ENCODE assay signal across 10 cellular contexts in genomic region chr1:40478276-40478675, GRCh38. TPM values are rescaled to one million over a fixed set of nuclear protein-coding genes. Genes with fewer than 3 reads are reported as not detected.
DNase-seq lines count a peak whose midpoint lies in the region; ATAC-seq and TF ChIP-seq lines count a peak whose summit lies in the region.
"Had no signal": no experiment of that assay in that cellular context is flagged by ENCODE, and none has a peak within 500 bp of the region (broad histone marks: within the 10 kb centered on the region; RNA-seq: fewer than 3 reads in every experiment).

No MANE protein-coding gene starts in this region.

- peaks cover 5 to 42% of the 10 kb centered on the region in 2 experiments for H3K36me3 ChIP-seq in HEK293 (ENCODE audit: control insufficient read depth in 2 of 2, insufficient read depth in 1 of 2, low read length in 2 of 2)
- H3K36me3 ChIP-seq in naive thymus-derived CD4-positive, alpha-beta T cell (ENCODE audit: control insufficient read depth in 2 of 3, insufficient read depth in 3 of 3, low read length in 3 of 3) = peaks cover 0 to 22% (median 0%) of the 10 kb centered on the region in 3 experiments

- no peak for ATAC-seq in central memory CD8-positive, alpha-beta T cell (replicated peaks; ENCODE audit: extremely low read depth, poor library complexity, severe bottlenecking)
- ATAC-seq in naive thymus-derived CD4-positive, alpha-beta T cell = no peak
- no peak for ATAC-seq in GM18868 (IDR thresholded peaks at IDR 0.05; ENCODE audit: unreplicated experiment)

- CTCF ChIA-PET in HEK293 (lab: Yijun Ruan, JAX) = interaction anchor here (1.3 kb wide), 1 partner anchor 39 kb away, joined by 3 read pairs; no protein-coding TSS in a partner anchor
- CTCF ChIA-PET in naive thymus-derived CD4-positive, alpha-beta T cell (lab: Charles Lee) = no interaction called here

- H3K9me3 Mint-ChIP-seq in central memory CD8-positive, alpha-beta T cell = peaks cover 13% of the 10 kb centered on the region
- peaks cover 6 to 92% (median 47%) of the 10 kb centered on the region in 11 donors for H3K9me3 Mint-ChIP-seq in naive thymus-derived CD4-positive, alpha-beta T cell

- peak overlapping the region; percentile 80 for H3K4me3 ChIP-seq in AG09309 (ENCODE audit: control insufficient read depth, low read depth, low read length)
- H3K4me3 ChIP-seq in HEK293 (ENCODE audit: low read depth, low read length) = peak overlapping the region; percentile 55; the same call in 1 of the 2 replicates
- peak overlapping the region; percentile 85 for H3K4me3 ChIP-seq in naive thymus-derived CD4-positive, alpha-beta T cell (ENCODE audit: low read length)

- H3K27ac Mint-ChIP-seq in central memory CD8-positive, alpha-beta T cell (ENCODE audit: low read depth) = peak overlapping the region; percentile 9
- peak overlapping the region; percentile 52 to 93 (median 81) for H3K27ac Mint-ChIP-seq in naive thymus-derived CD4-positive, alpha-beta T cell

- H3K27me3 Mint-ChIP-seq in central memory CD8-positive, alpha-beta T cell = no peaks in the 10 kb centered on the region
- no peaks in the 10 kb centered on the region for H3K27me3 Mint-ChIP-seq in naive thymus-derived CD4-positive, alpha-beta T cell

- no peaks in the 10 kb centered on the region for H3K27me3 ChIP-seq in naive thymus-derived CD4-positive, alpha-beta T cell (ENCODE audit: control insufficient read depth in 2 of 2, insufficient read depth in 2 of 2, low read length in 2 of 2)

- DNase-seq in AG09309 (ENCODE audit: low read depth) (no peak), NCI-H82 (lab: John Stamatoyannopoulos, UW) (no peak), NCI-H748 (lab: John Stamatoyannopoulos, UW; ENCODE audit: unreplicated experiment) (no peak), NCI-H526 (lab: John Stamatoyannopoulos, UW) (no peak)
- DNase-seq in central memory CD8-positive, alpha-beta T cell (ENCODE audit: low spot score in 2 of 2) = no peak
- DNase-seq in naive thymus-derived CD4-positive, alpha-beta T cell = no peak
- DNase-seq: aorta; NK-92 treated with Interleukin-12 subunit alpha and Interleukin-12 subunit beta, amount 100 ng/mL, for 24 hours had no signal

- H3K36me3 Mint-ChIP-seq in central memory CD8-positive, alpha-beta T cell (ENCODE audit: insufficient read depth) = peaks cover 15% of the 10 kb centered on the region
- peaks cover 19 to 65% (median 48%) of the 10 kb centered on the region in 5 donors for H3K36me3 Mint-ChIP-seq in naive thymus-derived CD4-positive, alpha-beta T cell

- TF ChIP-seq CTCF in AG09309 (IDR thresholded peaks at IDR 0.05; ENCODE audit: control insufficient read depth, insufficient read depth, low read depth, low read length, missing control alignments) = no peak
- TF ChIP-seq CTCF in HEK293 (tag by site-specific recombination; IDR thresholded peaks at IDR 0.05) = no peak

- no peaks in the 10 kb centered on the region for H3K4me1 ChIP-seq in HEK293 (ENCODE audit: control insufficient read depth, insufficient read depth, low read length)
- peaks cover 0 to 5% of the 10 kb centered on the region in 2 donors for H3K4me1 ChIP-seq in naive thymus-derived CD4-positive, alpha-beta T cell (ENCODE audit: control insufficient read depth in 2 of 2, insufficient read depth in 2 of 2, low read length in 2 of 2)

- POLR2A ChIA-PET in HEK293 (lab: Yijun Ruan, JAX) = interaction anchor here (1.9 to 2.4 kb wide), 3 partner anchors 28 to 54 kb away, joined by 5 to 13 read pairs (median 8); partner anchors contain the start of genes EXO5, ZFP69B and ZNF684
- POLR2A ChIA-PET in naive thymus-derived CD4-positive, alpha-beta T cell (lab: Charles Lee) = interaction anchor here (0.7 to 1.7 kb wide), 4 partner anchors 12 to 94 kb away, joined by 3 to 4 read pairs (median 4); partner anchors contain the start of gene ZNF684

- peak overlapping the region; percentile 77 for H3K4me3 Mint-ChIP-seq in central memory CD8-positive, alpha-beta T cell
- peak overlapping the region; percentile 80 to 94 (median 88) for H3K4me3 Mint-ChIP-seq in naive thymus-derived CD4-positive, alpha-beta T cell

- no peaks in the 10 kb centered on the region for H3K9me3 ChIP-seq in HEK293 (ENCODE audit: control insufficient read depth, insufficient read depth, low read depth, low read length)
- H3K9me3 ChIP-seq in naive thymus-derived CD4-positive, alpha-beta T cell (ENCODE audit: control insufficient read depth in 2 of 3, low read length in 3 of 3) = peaks cover 0 to 44% (median 0%) of the 10 kb centered on the region in 3 experiments

- peaks cover 28% of the 10 kb centered on the region for H3K4me1 Mint-ChIP-seq in central memory CD8-positive, alpha-beta T cell
- H3K4me1 Mint-ChIP-seq in naive thymus-derived CD4-positive, alpha-beta T cell = peaks cover 12 to 34% (median 27%) of the 10 kb centered on the region in 7 donors

- H3K27ac ChIP-seq in HEK293 (ENCODE audit: extremely low read depth, low read depth, low read length) = no peak overlapping the region
- H3K27ac ChIP-seq in naive thymus-derived CD4-positive, alpha-beta T cell (ENCODE audit: low read depth, low read length) = no peak overlapping the region

- intact Hi-C loops in naive thymus-derived CD4-positive, alpha-beta T cell (cut with micrococcal nuclease) = no loop called here

TF ChIP-seq in HEK293, 187 proteins besides CTCF, POLR2A, EP300 and RAD21:
- TF ChIP-seq KLF10 (tag by site-specific recombination; IDR thresholded peaks at IDR 0.05) (0 out of 2 replicates have a peak, but pooled peaks have one; percentile 8), GLI2 (tag by site-specific recombination; IDR thresholded peaks at IDR 0.05; ENCODE audit: borderline replicate concordance, low read depth) (no peak)

RNA-seq across cellular contexts. Expression of gene ZFP69, which starts 1.2 kb away (rescaled TPM):
- total RNA-seq in naive thymus-derived CD4-positive, alpha-beta T cell = 1 to 10 TPM; 2.7 to 4.3 (median 3.4) TPM
- polyA plus RNA-seq in naive thymus-derived CD4-positive, alpha-beta T cell = 1 to 10 TPM; 4.1 to 7.8 TPM

RNA-seq across cellular contexts. Expression of gene ZFP69B, which starts 28.0 kb away (rescaled TPM):
- total RNA-seq in naive thymus-derived CD4-positive, alpha-beta T cell = 1 to 10 TPM; 2.2 to 8.3 (median 5.3) TPM
- polyA plus RNA-seq in naive thymus-derived CD4-positive, alpha-beta T cell = 1 to 10 TPM; 3.0 to 3.6 TPM

RNA-seq across cellular contexts. Expression of gene EXO5, which starts 30.3 kb away (rescaled TPM):
- 10 to 100 TPM in 2 of 5 experiments, 1 to 10 TPM in 3; 5.2 to 14.1 (median 8.6) TPM for total RNA-seq in naive thymus-derived CD4-positive, alpha-beta T cell
- 1 to 10 TPM; 8.1 to 8.8 TPM for polyA plus RNA-seq in naive thymus-derived CD4-positive, alpha-beta T cell

RNA-seq across cellular contexts. Expression of gene ZNF684, which starts 53.2 kb away (rescaled TPM):
- total RNA-seq in naive thymus-derived CD4-positive, alpha-beta T cell = 1 to 10 TPM; 1.3 to 6.6 (median 3.7) TPM
- 1 to 10 TPM; 2.5 to 3.6 TPM for polyA plus RNA-seq in naive thymus-derived CD4-positive, alpha-beta T cell
